Comparison of ENCODE assay signal across 12 cellular contexts in genomic region chr4:77921701-77922100, GRCh38. TPM values are rescaled to one million over a fixed set of nuclear protein-coding genes. Genes with fewer than 3 reads are reported as not detected.
DNase-seq lines count a peak whose midpoint lies in the region; ATAC-seq, FAIRE-seq and TF ChIP-seq lines count a peak whose summit lies in the region.
"Had no signal": no experiment of that assay in that cellular context is flagged by ENCODE, and none has a peak within 500 bp of the region (broad histone marks: within the 10 kb centered on the region; RNA-seq: fewer than 3 reads in every experiment).

No MANE protein-coding gene starts in this region.

- H3K9ac ChIP-seq in astrocyte (ENCODE audit: low read length): peak overlapping the region; percentile 72

- TF ChIP-seq CTCF in astrocyte (IDR thresholded peaks at IDR 0.05; ENCODE audit: insufficient read depth, low read depth, low read length): no peak

- peaks cover 20% of the 10 kb centered on the region for H3K4me1 ChIP-seq in astrocyte (ENCODE audit: insufficient read depth, low read length)

- H3K36me3 Mint-ChIP-seq in astrocyte (ENCODE audit: low read depth, unreplicated experiment): peaks cover 14% of the 10 kb centered on the region

- H3K4me3 ChIP-seq in astrocyte (ENCODE audit: insufficient read depth, low read depth, low read length): no peak overlapping the region

- FAIRE-seq in astrocyte (lab: Jason Lieb, UNC): peak; percentile 92

- in situ Hi-C loops in ACHN (cut with HindIII; ENCODE audit: low pct_ligation_motif_present, low pct_unique_long_range_greater_than_20kb, low sequenced_read_pairs): no loop called here

- peak overlapping the region; percentile 81 for H3K27ac ChIP-seq in astrocyte (ENCODE audit: low read depth, low read length)

- peak; percentile 79 for DNase-seq in ACHN
- peak; percentile 26 for DNase-seq in HPDE6-E6E7 (ENCODE audit: extremely low spot score)
- peak; percentile 94 for DNase-seq in astrocyte (ENCODE audit: low read depth)
- peak; percentile 88 for DNase-seq in kidney tubule cell (ENCODE audit: low spot score)
- no peak for DNase-seq in DMS79 (lab: John Stamatoyannopoulos, UW)
- no peak for DNase-seq in activated gamma-delta T cell treated with Interleukin-2 at 50 U/mL for 16 hours
- no peak for DNase-seq in T1000 (lab: John Stamatoyannopoulos, UW)
- DNase-seq: hippocampal formation, SHP77 treated with DMSO at 0.1 percent for 48 hours had no signal

- no peaks in the 10 kb centered on the region for H3K27me3 Mint-ChIP-seq in astrocyte (ENCODE audit: low read depth, unreplicated experiment)
- H3K27me3 Mint-ChIP-seq: activated T-helper 17 cell treated with anti-CD3 and anti-CD28 coated beads, Interleukin-2, amount 50 U/mL, for 72 hours; type B pancreatic cell had no signal

- no peaks in the 10 kb centered on the region for H3K27me3 ChIP-seq in astrocyte (ENCODE audit: insufficient read depth, low read length)

- no peak overlapping the region for H2AFZ ChIP-seq in astrocyte (ENCODE audit: low read depth, low read length)

- H3K4me3 Mint-ChIP-seq in astrocyte (ENCODE audit: unreplicated experiment): no peak overlapping the region
- H3K4me3 Mint-ChIP-seq: activated T-helper 17 cell treated with anti-CD3 and anti-CD28 coated beads, Interleukin-2, amount 50 U/mL, for 72 hours; type B pancreatic cell had no signal

- H3K9me3 ChIP-seq in astrocyte (ENCODE audit: insufficient read depth, low read depth, low read length): no peaks in the 10 kb centered on the region

- H3K9me3 Mint-ChIP-seq in astrocyte (ENCODE audit: unreplicated experiment): peaks cover 13% of the 10 kb centered on the region
- H3K9me3 Mint-ChIP-seq: type B pancreatic cell had no signal

- ATAC-seq in HG02642 (IDR thresholded peaks at IDR 0.05; ENCODE audit: poor library complexity, unreplicated experiment): no peak
- ATAC-seq: activated T-helper 17 cell treated with anti-CD3 and anti-CD28 coated beads, Interleukin-2, amount 50 U/mL, for 72 hours had no signal

- peaks cover 20% of the 10 kb centered on the region for H3K4me1 Mint-ChIP-seq in astrocyte (ENCODE audit: low read depth, unreplicated experiment)
- H3K4me1 Mint-ChIP-seq: activated T-helper 17 cell treated with anti-CD3 and anti-CD28 coated beads, Interleukin-2, amount 50 U/mL, for 72 hours had no signal

- peak overlapping the region; percentile 57 for H3K4me2 ChIP-seq in astrocyte (ENCODE audit: low read length)

- H3K27ac Mint-ChIP-seq in astrocyte (ENCODE audit: unreplicated experiment): peak overlapping the region; percentile 89
- H3K27ac Mint-ChIP-seq: activated T-helper 17 cell treated with anti-CD3 and anti-CD28 coated beads, Interleukin-2, amount 50 U/mL, for 72 hours; type B pancreatic cell had no signal

- no peaks in the 10 kb centered on the region for H3K79me2 ChIP-seq in astrocyte (ENCODE audit: insufficient read depth, low read length)

- H3K36me3 ChIP-seq in astrocyte (ENCODE audit: insufficient read depth, low read length): no peaks in the 10 kb centered on the region

- H4K20me1 ChIP-seq in astrocyte (ENCODE audit: insufficient read depth, low read length): no peaks in the 10 kb centered on the region

RNA-seq across cellular contexts. Expression of gene MRPL1, which starts 59.1 kb away (rescaled TPM):
- 31.7 and 33.2 TPM in 2 replicates for total RNA-seq in astrocyte

Comparison
In these comparisons a context has a peak if more than half of its experiments do, and no peak if none do; other contexts are left out.
1. DNase-seq: peak in ACHN (single experiment), HPDE6-E6E7 (single experiment), astrocyte (single experiment) and kidney tubule cell (single experiment); none in DMS79 (single experiment), activated gamma-delta T cell treated with Interleukin-2 at 50 U/mL for 16 hours (single experiment) and T1000 (single experiment).